27 cellular contexts compared by ENCODE assay signal in genomic region chr16:13829712-13830304, GRCh38.
DNase-seq lines count a peak whose midpoint lies in the region; ATAC-seq, FAIRE-seq and TF ChIP-seq lines count a peak whose summit lies in the region.
"Had no signal": no experiment of that assay in that cellular context is flagged by ENCODE, and none has a peak within 500 bp of the region (broad histone marks: within the 10 kb centered on the region; RNA-seq: fewer than 3 reads in every experiment).

No MANE protein-coding gene starts in this region.

- ATAC-seq in GM23338: no peak
- ATAC-seq in GM12878: no peak
- no peak for ATAC-seq in HG03571 (IDR thresholded peaks at IDR 0.05; ENCODE audit: unreplicated experiment)
- ATAC-seq: activated T-helper 17 cell treated with anti-CD3 and anti-CD28 coated beads, Interleukin-2, amount 50 U/mL, for 72 hours; left ventricle myocardium superior; natural killer cell had no signal

- no peak overlapping the region for H3K27ac Mint-ChIP-seq in GM23338
- H3K27ac Mint-ChIP-seq: activated CD4-positive, alpha-beta memory T cell treated with anti-CD3 and anti-CD28 coated beads, Interleukin-2, amount 10 ng/mL, durations not matched to agents 7 days and 5 days; activated naive CD4-positive, alpha-beta T cell treated with anti-CD3 and anti-CD28 coated beads, Interleukin-2, amount 50 U/mL, for 24 hours; activated T-helper 17 cell treated with anti-CD3 and anti-CD28 coated beads, Interleukin-2, amount 50 U/mL, for 72 hours; natural killer cell had no signal

- H3F3A ChIP-seq in GM23338 (replicated peaks; ENCODE audit: low read depth): no peaks in the 10 kb centered on the region

- H3K4me1 ChIP-seq in GM23338 (ENCODE audit: insufficient read depth) (peaks cover 6% of the 10 kb centered on the region; the same call in 1 of the 2 replicates), GM12878 (ENCODE audit: control insufficient read depth, insufficient read depth, low read length) (no peaks in the 10 kb centered on the region)
- H3K4me1 ChIP-seq: right atrium auricular region, spleen, upper lobe of left lung had no signal

- RAD21 ChIA-PET in GM12878 (lab: Charles Lee; ENCODE audit: unreplicated experiment): no interaction called here

- peaks cover 8% of the 10 kb centered on the region; the same call in 2 of the 3 replicates for H3K9me3 Mint-ChIP-seq in GM23338
- H3K9me3 Mint-ChIP-seq: activated naive CD4-positive, alpha-beta T cell treated with anti-CD3 and anti-CD28 coated beads, Interleukin-2, amount 50 U/mL, for 24 hours had no signal

- no peak for TF ChIP-seq EP300 in GM12878 (IDR thresholded peaks at IDR 0.05; ENCODE audit: borderline replicate concordance in 1 of 2, control insufficient read depth in 1 of 2, low read depth in 2 of 2, low read length in 2 of 2)

- SMC1A ChIA-PET in GM12878 (lab: Charles Lee; ENCODE audit: uncharacterized antibody, unreplicated experiment): no interaction called here

- no peak for TF ChIP-seq CTCF in GM23338 (conservative IDR thresholded peaks at IDR 0.05; ENCODE audit: low read depth in 2 of 2)
- no peak for TF ChIP-seq CTCF in GM12878 (IDR thresholded peaks at IDR 0.05 in 2 of 3, conservative IDR thresholded peaks at IDR 0.05 in 1 of 3; ENCODE audit: control insufficient read depth in 2 of 3, extremely low read depth in 1 of 3, insufficient read depth in 1 of 3, low read depth in 3 of 3, low read length in 3 of 3)

- BruUV-seq in GM12878 (replicated peaks; lab: Mats Ljungman, UMichigan): no TSS peak

- H3K27me3 Mint-ChIP-seq in GM23338 (ENCODE audit: insufficient read depth, low read depth, poor library complexity): peaks cover 10% of the 10 kb centered on the region
- H3K27me3 Mint-ChIP-seq: activated CD4-positive, alpha-beta memory T cell treated with anti-CD3 and anti-CD28 coated beads, Interleukin-2, amount 10 ng/mL, durations not matched to agents 7 days and 5 days had no signal

- H3K79me2 ChIP-seq in GM23338 (replicated peaks; ENCODE audit: insufficient read depth) (no peaks in the 10 kb centered on the region), GM12878 (ENCODE audit: control insufficient read depth, insufficient read depth, low read length) (no peaks in the 10 kb centered on the region)

- H3K27ac ChIP-seq in GM23338 (ENCODE audit: low read depth) (no peak overlapping the region), GM12878 (ENCODE audit: control insufficient read depth, insufficient read depth) (no peak overlapping the region)
- H3K27ac ChIP-seq: C4-2B, epithelial cell of prostate, right atrium auricular region, spleen, upper lobe of left lung had no signal

- H3K9me3 ChIP-seq in GM12878 (replicated peaks; ENCODE audit: control insufficient read depth, insufficient read depth, low read length): no peaks in the 10 kb centered on the region
- H3K9me3 ChIP-seq: right atrium auricular region had no signal

- TF ChIP-seq POLR2A in GM12878 (IDR thresholded peaks at IDR 0.05; ENCODE audit: low read depth, low read length): no peak

- H3K4me3 ChIP-seq in GM23338 (no peak overlapping the region), GM12878 (no peak overlapping the region)
- H3K4me3 ChIP-seq: right atrium auricular region, spleen, upper lobe of left lung had no signal

- H3K4me2 ChIP-seq in GM23338 (no peak overlapping the region), GM12878 (ENCODE audit: control insufficient read depth, insufficient read depth) (no peak overlapping the region)

- intact Hi-C loops in GM12878 (cut with micrococcal nuclease; ENCODE audit: unreplicated experiment): no loop called here

- FAIRE-seq in GM12878 (lab: Jason Lieb, UNC): no peak
- FAIRE-seq: colon, D721Med, GM12891, keratinocyte, RCC 7860 had no signal

- POLR2A ChIA-PET in GM12878 (lab: Charles Lee): interaction anchor here (0.7 kb wide), 1 partner anchor 759 kb away, joined by 3 read pairs; no protein-coding TSS in a partner anchor

- H3K36me3 ChIP-seq in GM23338 (ENCODE audit: insufficient read depth) (no peaks in the 10 kb centered on the region), GM12878 (ENCODE audit: control insufficient read depth in 2 of 2, insufficient read depth in 2 of 2, low read length in 1 of 2) (no peaks in the 10 kb centered on the region)
- H3K36me3 ChIP-seq: right atrium auricular region, spleen, upper lobe of left lung had no signal

- H3K9ac ChIP-seq in GM12878 (ENCODE audit: control insufficient read depth, insufficient read depth, low read length): no peak overlapping the region

- DNase-seq in GM23338 (ENCODE audit: low spot score) (no peak), NCI-H1105 (lab: John Stamatoyannopoulos, UW) (peak; percentile 37), GM12878 (ENCODE audit: low read depth, low spot score) (no peak), putamen (ENCODE audit: low spot score) (peak; percentile 18), NAMALWA (ENCODE audit: low spot score) (no peak)
- DNase-seq in activated CD4-positive, alpha-beta T cell treated with anti-CD3 and anti-CD28 coated beads, Interleukin-2, amount 50 U/mL, for 1 hour: no peak
- DNase-seq: activated CD4-positive, alpha-beta memory T cell treated with anti-CD3 and anti-CD28 coated beads, Interleukin-2, amount 10 ng/mL, durations not matched to agents 7 days and 5 days; effector CD8-positive, alpha-beta T cell; EL; glutamatergic neuron; Karpas-422; left ventricle myocardium superior; natural killer cell; NCI-H187; spleen; upper lobe of left lung had no signal

- CTCF ChIA-PET in GM12878 (lab: Yijun Ruan, JAX): interaction anchor here (0.6 to 1.2 kb wide), 2 partner anchors 35 to 1923 kb away, joined by 3 read pairs; no protein-coding TSS in a partner anchor

- peak overlapping the region; percentile 52; the same call in 1 of the 2 replicates for H2AFZ ChIP-seq in GM23338
- no peak overlapping the region for H2AFZ ChIP-seq in GM12878 (ENCODE audit: control insufficient read depth, low read depth, low read length)

- no peaks in the 10 kb centered on the region for H4K20me1 ChIP-seq in GM23338 (replicated peaks; ENCODE audit: insufficient read depth)
- no peaks in the 10 kb centered on the region for H4K20me1 ChIP-seq in GM12878 (ENCODE audit: control insufficient read depth, insufficient read depth)

- 0 out of 2 replicates have a peak, but pooled peaks cover 2% of the 10 kb centered on the region for H3K9me2 ChIP-seq in GM23338 (ENCODE audit: insufficient read depth)

- H3K4me1 Mint-ChIP-seq in GM23338: peaks cover 17% of the 10 kb centered on the region
- H3K4me1 Mint-ChIP-seq: activated naive CD4-positive, alpha-beta T cell treated with anti-CD3 and anti-CD28 coated beads, Interleukin-2, amount 50 U/mL, for 24 hours; activated T-helper 17 cell treated with anti-CD3 and anti-CD28 coated beads, Interleukin-2, amount 50 U/mL, for 72 hours; natural killer cell had no signal

- H3K4me3 Mint-ChIP-seq in GM23338: no peak overlapping the region
- H3K4me3 Mint-ChIP-seq: activated CD4-positive, alpha-beta memory T cell treated with anti-CD3 and anti-CD28 coated beads, Interleukin-2, amount 10 ng/mL, durations not matched to agents 7 days and 5 days; activated naive CD4-positive, alpha-beta T cell treated with anti-CD3 and anti-CD28 coated beads, Interleukin-2, amount 50 U/mL, for 24 hours; activated T-helper 17 cell treated with anti-CD3 and anti-CD28 coated beads, Interleukin-2, amount 50 U/mL, for 72 hours; natural killer cell had no signal

- WGBS in GM12878 (ENCODE audit: insufficient coverage, insufficient replicate concordance, low lambda C conversion rate, missing lambda C conversion rate): 34% methylated on average over 7 of the region's 7 CpGs

- H3K36me3 Mint-ChIP-seq in GM23338 (ENCODE audit: low read depth): no peaks in the 10 kb centered on the region
- H3K36me3 Mint-ChIP-seq: activated naive CD4-positive, alpha-beta T cell treated with anti-CD3 and anti-CD28 coated beads, Interleukin-2, amount 50 U/mL, for 24 hours; natural killer cell had no signal

- no peak for TF ChIP-seq RAD21 in GM12878 (IDR thresholded peaks at IDR 0.05; ENCODE audit: insufficient read depth, low read depth, low read length)

- H3K27me3 ChIP-seq in GM23338 (ENCODE audit: insufficient read depth) (no peaks in the 10 kb centered on the region), GM12878 (replicated peaks in 1 of 2; ENCODE audit: control insufficient read depth in 2 of 2, insufficient read depth in 2 of 2, low read length in 1 of 2) (no peaks in the 10 kb centered on the region; a peak in 1 of 4 replicates)
- H3K27me3 ChIP-seq: right atrium auricular region, upper lobe of left lung had no signal

- in situ Hi-C loops in GM12878 (cut with MboI): no loop called here

TF ChIP-seq in GM23338, 12 proteins besides CTCF, POLR2A, EP300 and RAD21 (continues in another document):
- TF ChIP-seq POLR2AphosphoS5 (IDR thresholded peaks at IDR 0.05; ENCODE audit: low read depth) (no peak), STAT1 (IDR thresholded peaks at IDR 0.05; ENCODE audit: unreplicated experiment) (no peak), CREB1 (CRISPR knock-in tag; IDR thresholded peaks at IDR 0.05; ENCODE audit: low read depth) (no peak), JUNB (IDR thresholded peaks at IDR 0.05; ENCODE audit: unreplicated experiment) (no peak)

TF ChIP-seq in GM12878, 131 proteins besides CTCF, POLR2A, EP300 and RAD21:
- peak; percentile 45 for TF ChIP-seq ATF7 (IDR thresholded peaks at IDR 0.05; ENCODE audit: low read depth)
- TF ChIP-seq SMARCA5 (IDR thresholded peaks at IDR 0.05): no peak
TF ChIP-seq in GM12878: peak in this region for 1.

Comparison
In these comparisons a context has a peak if more than half of its experiments do, and no peak if none do; other contexts are left out.
1. DNase-seq: peak in NCI-H1105 (single experiment) and putamen (single experiment); none in GM23338 (single experiment), GM12878 (single experiment), activated CD4-positive, alpha-beta T cell treated with anti-CD3 and anti-CD28 coated beads, Interleukin-2, amount 50 U/mL, for 1 hour (single experiment) and NAMALWA (single experiment).